ENCODE assay signal across 1 cellular context in the genomic region with DNA sequence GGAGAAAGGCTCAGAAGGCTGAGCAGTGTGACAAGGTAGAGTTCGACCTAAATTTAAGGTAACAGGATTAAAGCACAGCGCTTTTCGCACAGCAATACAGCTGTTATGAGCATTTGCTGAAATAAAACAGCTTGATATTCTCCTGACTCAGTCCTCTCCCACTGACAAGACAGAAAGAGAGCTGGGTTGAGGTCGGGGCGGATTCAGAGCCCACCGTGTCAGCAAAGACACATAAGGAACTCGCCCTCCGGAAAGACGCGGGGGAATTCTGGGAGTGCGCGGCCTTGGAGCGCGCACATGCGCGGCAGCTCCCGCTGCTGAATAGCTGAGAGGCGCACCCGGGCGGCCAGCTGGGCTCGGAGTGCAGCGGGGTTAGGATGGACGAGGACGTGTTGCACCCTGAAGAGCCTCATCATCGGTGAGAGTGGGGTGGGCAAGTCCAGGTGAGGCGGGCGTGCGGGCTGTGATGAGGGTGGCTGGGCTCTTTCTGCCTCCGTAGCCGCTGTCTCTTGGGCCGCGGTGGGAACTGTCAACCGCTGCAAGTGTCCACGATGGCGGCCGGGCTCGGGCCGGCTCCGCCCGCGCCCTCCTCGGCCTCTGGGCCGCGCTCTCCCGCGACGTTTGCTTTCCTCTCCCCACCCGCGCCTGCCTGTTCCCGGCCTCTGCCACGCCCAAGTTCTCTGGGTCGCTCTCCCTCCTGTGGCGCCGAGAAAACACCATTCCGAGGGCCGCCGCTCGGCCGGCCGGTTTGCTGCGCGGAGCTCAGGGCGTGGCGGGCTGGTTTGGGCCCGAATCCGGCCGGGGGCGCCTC.
TF ChIP-seq lines count a peak whose summit lies in the region.

No MANE protein-coding gene starts in this region.

TF ChIP-seq in HepG2, 621 proteins besides CTCF, POLR2A, EP300 and RAD21 (continued from another document and continues in another):
- TF ChIP-seq MATR3 (CRISPR knock-in tag; IDR thresholded peaks at IDR 0.05) (no peak), GLI4 (CRISPR knock-in tag; IDR thresholded peaks at IDR 0.05; ENCODE audit: borderline replicate concordance) (no peak), ZBTB7B (CRISPR knock-in tag; IDR thresholded peaks at IDR 0.05) (peak; percentile 80), KMT2A (CRISPR knock-in tag; IDR thresholded peaks at IDR 0.05) (peak; percentile 90), MBD4 (IDR thresholded peaks at IDR 0.05; ENCODE audit: borderline replicate concordance, low read length) (no peak), JUNB (CRISPR knock-in tag; IDR thresholded peaks at IDR 0.05; ENCODE audit: borderline replicate concordance) (no peak), ARID2 (CRISPR knock-in tag; IDR thresholded peaks at IDR 0.05; ENCODE audit: borderline replicate concordance) (no peak), ARID4A (CRISPR knock-in tag; IDR thresholded peaks at IDR 0.05; ENCODE audit: borderline replicate concordance) (peak; percentile 94), ATF2 (CRISPR knock-in tag; IDR thresholded peaks at IDR 0.05) (no peak), ZFYVE20 (CRISPR knock-in tag; IDR thresholded peaks at IDR 0.05; ENCODE audit: borderline replicate concordance, low read depth) (0 out of 2 replicates have a peak, but pooled peaks have one; percentile 62), TEAD2 (CRISPR knock-in tag; IDR thresholded peaks at IDR 0.05) (no peak), KAT7 (CRISPR knock-in tag; IDR thresholded peaks at IDR 0.05; ENCODE audit: borderline replicate concordance) (peak; percentile 80; the same call in 1 of the 2 replicates), ZNF263 (CRISPR knock-in tag; IDR thresholded peaks at IDR 0.05) (peak; percentile 44), MEIS2 (CRISPR knock-in tag; IDR thresholded peaks at IDR 0.05) (no peak), PCBP1 (IDR thresholded peaks at IDR 0.05; ENCODE audit: borderline replicate concordance, low read depth, low read length) (0 out of 2 replicates have a peak, but pooled peaks have one; percentile 56), ZSCAN29 (CRISPR knock-in tag; conservative IDR thresholded peaks at IDR 0.05) (no peak), MYPOP (CRISPR knock-in tag; IDR thresholded peaks at IDR 0.05) (peak; percentile 81; the same call in 1 of the 2 replicates), ZNF563 (CRISPR knock-in tag; IDR thresholded peaks at IDR 0.05) (peak; percentile 87; the same call in 1 of the 2 replicates), AGO2 (optimal IDR thresholded peaks at IDR 0.05; ENCODE audit: low read depth, low read length) (peak; percentile 51), E2F2 (CRISPR knock-in tag; IDR thresholded peaks at IDR 0.05; ENCODE audit: borderline replicate concordance) (no peak; the same call in 1 of the 2 replicates), ZNF101 (CRISPR knock-in tag; IDR thresholded peaks at IDR 0.05; ENCODE audit: borderline replicate concordance, low read depth) (no peak), ZNF562 (CRISPR knock-in tag; IDR thresholded peaks at IDR 0.05; ENCODE audit: borderline replicate concordance) (no peak), GATAD1 (CRISPR knock-in tag; IDR thresholded peaks at IDR 0.05) (peak; percentile 75), DMAP1 (CRISPR knock-in tag; IDR thresholded peaks at IDR 0.05) (peak; percentile 84)
- TF ChIP-seq, protein P1, sequence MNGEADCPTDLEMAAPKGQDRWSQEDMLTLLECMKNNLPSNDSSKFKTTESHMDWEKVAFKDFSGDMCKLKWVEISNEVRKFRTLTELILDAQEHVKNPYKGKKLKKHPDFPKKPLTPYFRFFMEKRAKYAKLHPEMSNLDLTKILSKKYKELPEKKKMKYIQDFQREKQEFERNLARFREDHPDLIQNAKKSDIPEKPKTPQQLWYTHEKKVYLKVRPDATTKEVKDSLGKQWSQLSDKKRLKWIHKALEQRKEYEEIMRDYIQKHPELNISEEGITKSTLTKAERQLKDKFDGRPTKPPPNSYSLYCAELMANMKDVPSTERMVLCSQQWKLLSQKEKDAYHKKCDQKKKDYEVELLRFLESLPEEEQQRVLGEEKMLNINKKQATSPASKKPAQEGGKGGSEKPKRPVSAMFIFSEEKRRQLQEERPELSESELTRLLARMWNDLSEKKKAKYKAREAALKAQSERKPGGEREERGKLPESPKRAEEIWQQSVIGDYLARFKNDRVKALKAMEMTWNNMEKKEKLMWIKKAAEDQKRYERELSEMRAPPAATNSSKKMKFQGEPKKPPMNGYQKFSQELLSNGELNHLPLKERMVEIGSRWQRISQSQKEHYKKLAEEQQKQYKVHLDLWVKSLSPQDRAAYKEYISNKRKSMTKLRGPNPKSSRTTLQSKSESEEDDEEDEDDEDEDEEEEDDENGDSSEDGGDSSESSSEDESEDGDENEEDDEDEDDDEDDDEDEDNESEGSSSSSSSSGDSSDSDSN (CRISPR knock-in tag; IDR thresholded peaks at IDR 0.05) = peak; percentile 97
- TF ChIP-seq, protein P2, sequence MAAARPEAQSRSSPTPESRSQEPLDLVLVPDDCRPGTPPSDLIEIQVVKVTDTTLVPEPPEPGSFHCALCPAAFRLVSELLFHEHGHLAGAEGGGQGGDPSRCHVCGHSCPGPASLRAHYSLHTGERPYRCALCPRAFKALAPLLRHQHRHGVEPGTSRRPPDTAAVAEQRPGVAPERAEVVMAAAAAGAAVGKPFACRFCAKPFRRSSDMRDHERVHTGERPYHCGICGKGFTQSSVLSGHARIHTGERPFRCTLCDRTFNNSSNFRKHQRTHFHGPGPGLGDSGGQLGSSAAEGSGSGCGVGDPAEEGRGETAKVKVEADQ (CRISPR knock-in tag; IDR thresholded peaks at IDR 0.05; ENCODE audit: borderline replicate concordance) = 0 out of 2 replicates have a peak, but pooled peaks have one; percentile 51
- TF ChIP-seq, protein P3, sequence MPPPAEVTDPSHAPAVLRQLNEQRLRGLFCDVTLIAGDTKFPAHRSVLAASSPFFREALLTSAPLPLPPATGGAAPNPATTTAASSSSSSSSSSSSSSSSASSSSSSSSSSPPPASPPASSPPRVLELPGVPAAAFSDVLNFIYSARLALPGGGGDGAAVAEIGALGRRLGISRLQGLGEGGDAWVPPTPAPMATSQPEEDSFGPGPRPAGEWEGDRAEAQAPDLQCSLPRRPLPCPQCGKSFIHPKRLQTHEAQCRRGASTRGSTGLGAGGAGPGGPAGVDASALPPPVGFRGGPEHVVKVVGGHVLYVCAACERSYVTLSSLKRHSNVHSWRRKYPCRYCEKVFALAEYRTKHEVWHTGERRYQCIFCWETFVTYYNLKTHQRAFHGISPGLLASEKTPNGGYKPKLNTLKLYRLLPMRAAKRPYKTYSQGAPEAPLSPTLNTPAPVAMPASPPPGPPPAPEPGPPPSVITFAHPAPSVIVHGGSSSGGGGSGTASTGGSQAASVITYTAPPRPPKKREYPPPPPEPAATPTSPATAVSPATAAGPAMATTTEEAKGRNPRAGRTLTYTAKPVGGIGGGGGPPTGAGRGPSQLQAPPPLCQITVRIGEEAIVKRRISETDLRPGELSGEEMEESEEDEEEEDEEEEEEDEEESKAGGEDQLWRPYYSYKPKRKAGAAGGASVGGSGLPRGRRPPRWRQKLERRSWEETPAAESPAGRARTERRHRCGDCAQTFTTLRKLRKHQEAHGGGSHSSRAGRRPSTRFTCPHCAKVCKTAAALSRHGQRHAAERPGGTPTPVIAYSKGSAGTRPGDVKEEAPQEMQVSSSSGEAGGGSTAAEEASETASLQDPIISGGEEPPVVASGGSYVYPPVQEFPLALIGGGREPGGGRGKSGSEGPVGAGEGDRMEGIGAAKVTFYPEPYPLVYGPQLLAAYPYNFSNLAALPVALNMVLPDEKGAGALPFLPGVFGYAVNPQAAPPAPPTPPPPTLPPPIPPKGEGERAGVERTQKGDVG (CRISPR knock-in tag; IDR thresholded peaks at IDR 0.05; ENCODE audit: borderline replicate concordance) = peak; percentile 84; the same call in 1 of the 2 replicates
- TF ChIP-seq, protein P4, sequence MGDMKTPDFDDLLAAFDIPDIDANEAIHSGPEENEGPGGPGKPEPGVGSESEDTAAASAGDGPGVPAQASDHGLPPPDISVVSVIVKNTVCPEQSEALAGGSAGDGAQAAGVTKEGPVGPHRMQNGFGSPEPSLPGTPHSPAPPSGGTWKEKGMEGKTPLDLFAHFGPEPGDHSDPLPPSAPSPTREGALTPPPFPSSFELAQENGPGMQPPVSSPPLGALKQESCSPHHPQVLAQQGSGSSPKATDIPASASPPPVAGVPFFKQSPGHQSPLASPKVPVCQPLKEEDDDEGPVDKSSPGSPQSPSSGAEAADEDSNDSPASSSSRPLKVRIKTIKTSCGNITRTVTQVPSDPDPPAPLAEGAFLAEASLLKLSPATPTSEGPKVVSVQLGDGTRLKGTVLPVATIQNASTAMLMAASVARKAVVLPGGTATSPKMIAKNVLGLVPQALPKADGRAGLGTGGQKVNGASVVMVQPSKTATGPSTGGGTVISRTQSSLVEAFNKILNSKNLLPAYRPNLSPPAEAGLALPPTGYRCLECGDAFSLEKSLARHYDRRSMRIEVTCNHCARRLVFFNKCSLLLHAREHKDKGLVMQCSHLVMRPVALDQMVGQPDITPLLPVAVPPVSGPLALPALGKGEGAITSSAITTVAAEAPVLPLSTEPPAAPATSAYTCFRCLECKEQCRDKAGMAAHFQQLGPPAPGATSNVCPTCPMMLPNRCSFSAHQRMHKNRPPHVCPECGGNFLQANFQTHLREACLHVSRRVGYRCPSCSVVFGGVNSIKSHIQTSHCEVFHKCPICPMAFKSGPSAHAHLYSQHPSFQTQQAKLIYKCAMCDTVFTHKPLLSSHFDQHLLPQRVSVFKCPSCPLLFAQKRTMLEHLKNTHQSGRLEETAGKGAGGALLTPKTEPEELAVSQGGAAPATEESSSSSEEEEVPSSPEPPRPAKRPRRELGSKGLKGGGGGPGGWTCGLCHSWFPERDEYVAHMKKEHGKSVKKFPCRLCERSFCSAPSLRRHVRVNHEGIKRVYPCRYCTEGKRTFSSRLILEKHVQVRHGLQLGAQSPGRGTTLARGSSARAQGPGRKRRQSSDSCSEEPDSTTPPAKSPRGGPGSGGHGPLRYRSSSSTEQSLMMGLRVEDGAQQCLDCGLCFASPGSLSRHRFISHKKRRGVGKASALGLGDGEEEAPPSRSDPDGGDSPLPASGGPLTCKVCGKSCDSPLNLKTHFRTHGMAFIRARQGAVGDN (CRISPR knock-in tag; IDR thresholded peaks at IDR 0.05) = peak; percentile 98
- TF ChIP-seq, protein P5, sequence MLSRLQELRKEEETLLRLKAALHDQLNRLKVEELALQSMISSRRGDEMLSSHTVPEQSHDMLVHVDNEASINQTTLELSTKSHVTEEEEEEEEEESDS (CRISPR knock-in tag; IDR thresholded peaks at IDR 0.05; ENCODE audit: borderline replicate concordance) = no peak
- TF ChIP-seq, protein P6, sequence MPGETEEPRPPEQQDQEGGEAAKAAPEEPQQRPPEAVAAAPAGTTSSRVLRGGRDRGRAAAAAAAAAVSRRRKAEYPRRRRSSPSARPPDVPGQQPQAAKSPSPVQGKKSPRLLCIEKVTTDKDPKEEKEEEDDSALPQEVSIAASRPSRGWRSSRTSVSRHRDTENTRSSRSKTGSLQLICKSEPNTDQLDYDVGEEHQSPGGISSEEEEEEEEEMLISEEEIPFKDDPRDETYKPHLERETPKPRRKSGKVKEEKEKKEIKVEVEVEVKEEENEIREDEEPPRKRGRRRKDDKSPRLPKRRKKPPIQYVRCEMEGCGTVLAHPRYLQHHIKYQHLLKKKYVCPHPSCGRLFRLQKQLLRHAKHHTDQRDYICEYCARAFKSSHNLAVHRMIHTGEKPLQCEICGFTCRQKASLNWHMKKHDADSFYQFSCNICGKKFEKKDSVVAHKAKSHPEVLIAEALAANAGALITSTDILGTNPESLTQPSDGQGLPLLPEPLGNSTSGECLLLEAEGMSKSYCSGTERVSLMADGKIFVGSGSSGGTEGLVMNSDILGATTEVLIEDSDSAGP (CRISPR knock-in tag; IDR thresholded peaks at IDR 0.05; ENCODE audit: borderline replicate concordance) = peak; percentile 89; the same call in 1 of the 2 replicates
